In the genomic region with DNA sequence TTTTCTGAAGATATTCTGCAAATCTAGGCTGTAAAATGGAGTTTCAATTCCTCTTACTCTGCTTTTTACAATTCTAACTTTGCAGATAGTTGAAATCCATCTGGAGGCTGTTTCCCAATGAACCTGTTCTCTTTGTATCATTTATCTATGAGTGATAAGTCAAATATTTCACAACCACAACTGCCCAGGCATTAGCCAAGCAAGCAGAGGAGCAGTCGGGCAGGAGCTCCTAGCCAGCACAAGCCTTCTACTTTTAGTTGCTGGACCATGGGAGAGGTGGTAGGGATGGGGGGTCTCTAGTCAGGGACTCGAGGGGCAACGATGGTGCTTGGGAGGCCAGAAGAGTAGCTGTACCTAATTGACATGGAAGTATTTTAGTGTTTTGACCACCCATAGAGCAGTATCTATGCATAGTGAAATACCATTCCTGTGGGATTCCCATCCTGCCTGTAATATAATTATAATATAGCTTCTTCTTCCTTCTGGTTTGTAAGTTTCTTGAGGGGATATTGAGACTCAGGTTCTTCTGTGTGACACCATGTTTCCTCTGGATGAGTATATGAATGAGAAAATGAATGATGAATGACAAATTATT, we compare ENCODE assay signal across 14 cellular contexts.
A peak's percentile ranks its signal among the peaks of the same experiment; 100 is the strongest.
DNase-seq lines count a peak whose midpoint lies in the region; ATAC-seq, FAIRE-seq and TF ChIP-seq lines count a peak whose summit lies in the region.
"Had no signal": no experiment of that assay in that cellular context is flagged by ENCODE, and none has a peak within 500 bp of the region (broad histone marks: within the 10 kb centered on the region; RNA-seq: fewer than 3 reads in every experiment).

No MANE protein-coding gene starts in this region.

- TF ChIP-seq EP300 in A549 (IDR thresholded peaks at IDR 0.05) (no peak), SK-N-SH (IDR thresholded peaks at IDR 0.05; ENCODE audit: borderline replicate concordance in 1 of 2, low read depth in 1 of 2, low read length in 1 of 2) (no peak)

- 0% methylated on average over 3 of the region's 3 CpGs for WGBS in A549 (ENCODE audit: missing lambda C conversion rate)
- whole genome bisulfite sequencing in SK-N-SH (ENCODE audit: low lambda C conversion rate) = 43% methylated on average over 3 of the region's 3 CpGs

- no peak overlapping the region for H2AFZ ChIP-seq in SK-N-SH (ENCODE audit: low read depth)

- no peaks in the 10 kb centered on the region for H3K36me3 ChIP-seq in SK-N-SH (replicated peaks in 1 of 2; ENCODE audit: control insufficient read depth in 1 of 2, insufficient read depth in 2 of 2, low read length in 1 of 2)
- H3K36me3 ChIP-seq: transverse colon had no signal

- POLR2A ChIA-PET in A549 (lab: Yijun Ruan, JAX) (interaction anchor here (0.6 to 2.2 kb wide), 7 partner anchors 10 to 129 kb away, joined by 3 to 24 read pairs (median 3); no protein-coding TSS in a partner anchor), SK-N-SH (lab: Yijun Ruan, JAX) (no interaction called here)

- no peak for TF ChIP-seq POLR2A in A549 (IDR thresholded peaks at IDR 0.05; ENCODE audit: low read length)

- peak overlapping the region; percentile 76 to 85 for H3K27ac ChIP-seq in A549
- H3K27ac ChIP-seq in SK-N-SH (ENCODE audit: low read depth in 2 of 2, low read length in 1 of 2) = no peak overlapping the region
- H3K27ac ChIP-seq: psoas muscle, transverse colon had no signal

- H3K4me2 ChIP-seq in A549 (peak overlapping the region; percentile 78), SK-N-SH (no peak overlapping the region)

- no peak overlapping the region for H3K9ac ChIP-seq in SK-N-SH

- H3K27me3 ChIP-seq in SK-N-SH (ENCODE audit: insufficient read depth) = no peaks in the 10 kb centered on the region
- H3K27me3 ChIP-seq: transverse colon had no signal

- H4K20me1 ChIP-seq in SK-N-SH (ENCODE audit: insufficient read depth) = no peaks in the 10 kb centered on the region

- no peaks in the 10 kb centered on the region for H3K79me2 ChIP-seq in SK-N-SH (ENCODE audit: insufficient read depth)

- H3K4me3 ChIP-seq in A549 (0 out of 3 replicates have a peak overlapping the region, but pooled peaks have one; percentile 10), SK-N-SH (ENCODE audit: low read depth in 2 of 2, low read length in 1 of 2) (no peak overlapping the region)
- H3K4me3 ChIP-seq: psoas muscle, transverse colon had no signal

- H3F3A ChIP-seq in SK-N-SH (replicated peaks; ENCODE audit: insufficient read depth) = peaks cover 23% of the 10 kb centered on the region

- CTCF ChIA-PET in A549 (lab: Yijun Ruan, JAX) (interaction anchor here (0.7 to 1.8 kb wide), 8 partner anchors 8 to 194 kb away, joined by 3 to 9 read pairs (median 3); no protein-coding TSS in a partner anchor), SK-N-SH (lab: Yijun Ruan, JAX) (interaction anchor here (1.2 kb wide), 1 partner anchor 33 kb away, joined by 3 read pairs; no protein-coding TSS in a partner anchor)

- H3K9me3 ChIP-seq in A549 (peaks cover 3% of the 10 kb centered on the region; the same call in 1 of the 3 replicates), SK-N-SH (no peaks in the 10 kb centered on the region)
- H3K9me3 ChIP-seq: psoas muscle, transverse colon had no signal

- peaks cover 65% of the 10 kb centered on the region for H3K4me1 ChIP-seq in A549
- peaks cover 0 to 18% of the 10 kb centered on the region in 2 experiments; a peak in 2 of 4 replicates for H3K4me1 ChIP-seq in SK-N-SH (ENCODE audit: control insufficient read depth in 1 of 2, insufficient read depth in 2 of 2, low read depth in 1 of 2, low read length in 1 of 2)
- H3K4me1 ChIP-seq: psoas muscle, transverse colon had no signal

- H3K9me2 ChIP-seq in SK-N-SH = no peaks in the 10 kb centered on the region

- ATAC-seq in A549 = peak; percentile 84 to 92
- no peak for ATAC-seq in HG02610 (IDR thresholded peaks at IDR 0.05; ENCODE audit: unreplicated experiment)
- ATAC-seq: psoas muscle had no signal

- DNase-seq in A549 (ENCODE audit: low read depth in 1 of 2, low spot score in 1 of 2) (peak in 1 of 2 experiments; percentile 73), HK-2 (ENCODE audit: unreplicated experiment) (peak; percentile 28), SK-N-SH (no peak), glomerular visceral epithelial cell (ENCODE audit: extremely low spot score) (peak; percentile 63), dedifferentiated amniotic fluid mesenchymal stem cell (ENCODE audit: extremely low spot score) (no peak), NCI-H1105 treated with DMSO at 0.1 percent for 48 hours (lab: John Stamatoyannopoulos, UW) (no peak)
- DNase-seq in activated CD4-positive, alpha-beta T cell treated with anti-CD3 and anti-CD28 coated beads, Interleukin-2, amount 50 U/mL, for 1 hour = no peak
- DNase-seq: activated B cell treated with CpG ODN at 0.5 μM for 24 hours; activated CD8-positive, alpha-beta memory T cell treated with anti-CD3 and anti-CD28 coated beads, Interleukin-2, amount 50 U/mL, for 4 hours; cortex of kidney; immature natural killer cell; psoas muscle; transverse colon had no signal

- TF ChIP-seq RAD21 in A549 (conservative IDR thresholded peaks at IDR 0.05 in 1 of 2, IDR thresholded peaks at IDR 0.05 in 1 of 2) = no peak
- no peak for TF ChIP-seq RAD21 in SK-N-SH (IDR thresholded peaks at IDR 0.05; ENCODE audit: low read length)

- TF ChIP-seq CTCF in A549 (IDR thresholded peaks at IDR 0.05) = no peak
- no peak for TF ChIP-seq CTCF in SK-N-SH (IDR thresholded peaks at IDR 0.05)

- FAIRE-seq in A549 (lab: Jason Lieb, UNC) = peak; percentile 32

TF ChIP-seq in A549, 52 proteins besides CTCF, POLR2A, EP300 and RAD21 (continues in another document):
- TF ChIP-seq GATA3 (IDR thresholded peaks at IDR 0.05; ENCODE audit: borderline replicate concordance) (peak; percentile 65; the same call in 1 of the 2 replicates), NPAS2 (CRISPR knock-in tag; IDR thresholded peaks at IDR 0.05; ENCODE audit: borderline replicate concordance) (no peak), CBX2 (IDR thresholded peaks at IDR 0.05; ENCODE audit: borderline replicate concordance, low read depth) (no peak), MAZ (IDR thresholded peaks at IDR 0.05; ENCODE audit: borderline replicate concordance, low read depth, low read length) (no peak), HEYL (CRISPR knock-in tag; IDR thresholded peaks at IDR 0.05) (no peak)
- TF ChIP-seq, protein P1, sequence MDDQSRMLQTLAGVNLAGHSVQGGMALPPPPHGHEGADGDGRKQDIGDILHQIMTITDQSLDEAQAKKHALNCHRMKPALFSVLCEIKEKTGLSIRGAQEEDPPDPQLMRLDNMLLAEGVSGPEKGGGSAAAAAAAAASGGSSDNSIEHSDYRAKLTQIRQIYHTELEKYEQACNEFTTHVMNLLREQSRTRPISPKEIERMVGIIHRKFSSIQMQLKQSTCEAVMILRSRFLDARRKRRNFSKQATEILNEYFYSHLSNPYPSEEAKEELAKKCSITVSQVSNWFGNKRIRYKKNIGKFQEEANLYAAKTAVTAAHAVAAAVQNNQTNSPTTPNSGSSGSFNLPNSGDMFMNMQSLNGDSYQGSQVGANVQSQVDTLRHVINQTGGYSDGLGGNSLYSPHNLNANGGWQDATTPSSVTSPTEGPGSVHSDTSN (IDR thresholded peaks at IDR 0.05) = no peak
- TF ChIP-seq, protein P2, sequence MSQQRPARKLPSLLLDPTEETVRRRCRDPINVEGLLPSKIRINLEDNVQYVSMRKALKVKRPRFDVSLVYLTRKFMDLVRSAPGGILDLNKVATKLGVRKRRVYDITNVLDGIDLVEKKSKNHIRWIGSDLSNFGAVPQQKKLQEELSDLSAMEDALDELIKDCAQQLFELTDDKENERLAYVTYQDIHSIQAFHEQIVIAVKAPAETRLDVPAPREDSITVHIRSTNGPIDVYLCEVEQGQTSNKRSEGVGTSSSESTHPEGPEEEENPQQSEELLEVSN (IDR thresholded peaks at IDR 0.05; ENCODE audit: borderline replicate concordance, low read depth) = no peak

TF ChIP-seq in SK-N-SH, 30 proteins besides CTCF, POLR2A, EP300 and RAD21:
- no peak for TF ChIP-seq YY1 (IDR thresholded peaks at IDR 0.05; ENCODE audit: low read depth)
- TF ChIP-seq TCF12 (IDR thresholded peaks at IDR 0.05) = peak; percentile 21; the same call in 1 of the 2 replicates
TF ChIP-seq in SK-N-SH: peak in this region for 1.

Comparison
In these comparisons a context has a peak if more than half of its experiments do, and no peak if none do; other contexts are left out.
1. DNase-seq: peak in HK-2 (single experiment) and glomerular visceral epithelial cell (single experiment); none in SK-N-SH (single experiment), dedifferentiated amniotic fluid mesenchymal stem cell (single experiment), NCI-H1105 treated with DMSO at 0.1 percent for 48 hours (single experiment) and activated CD4-positive, alpha-beta T cell treated with anti-CD3 and anti-CD28 coated beads, Interleukin-2, amount 50 U/mL, for 1 hour (single experiment).
2. H3K27ac ChIP-seq: peak in A549 (2 of 2); none in SK-N-SH (0 of 2).